ENCODE assay signal across 10 cellular contexts in genomic region chr3:15360786-15361493, GRCh38. TPM values are rescaled to one million over a fixed set of nuclear protein-coding genes. Genes with fewer than 3 reads are reported as not detected.
DNase-seq lines count a peak whose midpoint lies in the region; ATAC-seq lines count a peak whose summit lies in the region.
"Had no signal": no experiment of that assay in that cellular context is flagged by ENCODE, and none has a peak within 500 bp of the region (broad histone marks: within the 10 kb centered on the region; RNA-seq: fewer than 3 reads in every experiment).

No MANE protein-coding gene starts in this region.

- no peak for ATAC-seq in CD4-positive, CD25-positive, alpha-beta regulatory T cell (ENCODE audit: low read depth in 2 of 2)
- ATAC-seq in HG03064 (IDR thresholded peaks at IDR 0.05; ENCODE audit: low read depth, unreplicated experiment) = peak; percentile 1
- ATAC-seq in naive thymus-derived CD4-positive, alpha-beta T cell = no peak
- no peak for ATAC-seq in GM18873 (IDR thresholded peaks at IDR 0.05; ENCODE audit: low FRiP score, unreplicated experiment)

- no peaks in the 10 kb centered on the region for H3K27me3 ChIP-seq in CD4-positive, CD25-positive, alpha-beta regulatory T cell (ENCODE audit: control insufficient read depth, insufficient read depth, low read length)
- H3K27me3 ChIP-seq in naive thymus-derived CD4-positive, alpha-beta T cell (ENCODE audit: control insufficient read depth in 2 of 2, insufficient read depth in 2 of 2, low read length in 2 of 2) = no peaks in the 10 kb centered on the region
- H3K27me3 ChIP-seq: cardiac muscle cell had no signal

- H3K27me3 Mint-ChIP-seq in CD4-positive, CD25-positive, alpha-beta regulatory T cell = no peaks in the 10 kb centered on the region
- H3K27me3 Mint-ChIP-seq in activated naive CD8-positive, alpha-beta T cell treated with anti-CD3 and anti-CD28 coated beads for 36 hours = peaks cover 1% of the 10 kb centered on the region
- no peaks in the 10 kb centered on the region for H3K27me3 Mint-ChIP-seq in naive thymus-derived CD4-positive, alpha-beta T cell

- peaks cover 5% of the 10 kb centered on the region for H3K36me3 Mint-ChIP-seq in CD4-positive, CD25-positive, alpha-beta regulatory T cell
- no peaks in the 10 kb centered on the region for H3K36me3 Mint-ChIP-seq in activated naive CD8-positive, alpha-beta T cell treated with anti-CD3 and anti-CD28 coated beads for 36 hours
- H3K36me3 Mint-ChIP-seq in naive thymus-derived CD4-positive, alpha-beta T cell = peaks cover 0 to 12% (median 4%) of the 10 kb centered on the region in 5 donors
- H3K36me3 Mint-ChIP-seq: immature natural killer cell had no signal

- CTCF ChIA-PET in naive thymus-derived CD4-positive, alpha-beta T cell (lab: Charles Lee) = interaction anchor here (1.1 kb wide), 1 partner anchor 93 kb away, joined by 3 read pairs; no protein-coding TSS in a partner anchor

- no peaks in the 10 kb centered on the region for H3K9me3 ChIP-seq in CD4-positive, CD25-positive, alpha-beta regulatory T cell (ENCODE audit: control insufficient read depth in 2 of 2, low read length in 2 of 2)
- no peaks in the 10 kb centered on the region for H3K9me3 ChIP-seq in naive thymus-derived CD4-positive, alpha-beta T cell (ENCODE audit: control insufficient read depth in 2 of 3, low read length in 3 of 3)

- peak overlapping the region; percentile 58 for H3K4me3 ChIP-seq in CD4-positive, CD25-positive, alpha-beta regulatory T cell (ENCODE audit: low read depth, low read length)
- H3K4me3 ChIP-seq in naive thymus-derived CD4-positive, alpha-beta T cell (ENCODE audit: low read length) = no peak overlapping the region
- H3K4me3 ChIP-seq: cardiac muscle cell had no signal

- H3K27ac ChIP-seq in CD4-positive, CD25-positive, alpha-beta regulatory T cell (ENCODE audit: insufficient read depth, low read length, poor library complexity, severe bottlenecking) = peak overlapping the region; percentile 41
- no peak overlapping the region for H3K27ac ChIP-seq in naive thymus-derived CD4-positive, alpha-beta T cell (ENCODE audit: low read depth, low read length)
- H3K27ac ChIP-seq: cardiac muscle cell had no signal

- H3K4me3 Mint-ChIP-seq in CD4-positive, CD25-positive, alpha-beta regulatory T cell = peak overlapping the region in 3 of 4 donors; percentile 0 to 16 (median 2)
- H3K4me3 Mint-ChIP-seq in activated naive CD8-positive, alpha-beta T cell treated with anti-CD3 and anti-CD28 coated beads for 36 hours = peak overlapping the region; percentile 25
- peak overlapping the region in 7 of 10 donors; percentile 38 to 65 (median 55) for H3K4me3 Mint-ChIP-seq in naive thymus-derived CD4-positive, alpha-beta T cell
- H3K4me3 Mint-ChIP-seq: immature natural killer cell had no signal

- intact Hi-C loops in naive thymus-derived CD4-positive, alpha-beta T cell (cut with micrococcal nuclease) = loop anchor here in 1 of 2 donors (1.0 kb wide), 3 partner anchors 17 to 51 kb away; partner anchors contain the start of gene SH3BP5

- peaks cover 41% of the 10 kb centered on the region for H3K4me1 ChIP-seq in CD4-positive, CD25-positive, alpha-beta regulatory T cell (ENCODE audit: control insufficient read depth, insufficient read depth, low read length, poor library complexity, severe bottlenecking)
- H3K4me1 ChIP-seq in naive thymus-derived CD4-positive, alpha-beta T cell (ENCODE audit: control insufficient read depth in 2 of 2, insufficient read depth in 2 of 2, low read length in 2 of 2) = peaks cover 27 to 36% of the 10 kb centered on the region in 2 donors

- peak overlapping the region; percentile 26 to 91 (median 60) for H3K27ac Mint-ChIP-seq in CD4-positive, CD25-positive, alpha-beta regulatory T cell
- H3K27ac Mint-ChIP-seq in activated naive CD8-positive, alpha-beta T cell treated with anti-CD3 and anti-CD28 coated beads for 36 hours = peak overlapping the region; percentile 2
- H3K27ac Mint-ChIP-seq in naive thymus-derived CD4-positive, alpha-beta T cell = peak overlapping the region in 8 of 9 donors; percentile 1 to 70 (median 56)
- H3K27ac Mint-ChIP-seq: immature natural killer cell had no signal

- H3K36me3 ChIP-seq in CD4-positive, CD25-positive, alpha-beta regulatory T cell (ENCODE audit: control insufficient read depth, insufficient read depth, low read length) = no peaks in the 10 kb centered on the region
- H3K36me3 ChIP-seq in naive thymus-derived CD4-positive, alpha-beta T cell (ENCODE audit: control insufficient read depth in 2 of 3, insufficient read depth in 3 of 3, low read length in 3 of 3) = no peaks in the 10 kb centered on the region
- H3K36me3 ChIP-seq: cardiac muscle cell had no signal

- POLR2A ChIA-PET in naive thymus-derived CD4-positive, alpha-beta T cell (lab: Charles Lee) = interaction anchor here (0.6 to 1.2 kb wide), 6 partner anchors 9 to 94 kb away, joined by 3 to 5 read pairs (median 3); no protein-coding TSS in a partner anchor

- H3K4me1 Mint-ChIP-seq in CD4-positive, CD25-positive, alpha-beta regulatory T cell = peaks cover 33 to 61% (median 41%) of the 10 kb centered on the region in 4 donors
- H3K4me1 Mint-ChIP-seq in activated naive CD8-positive, alpha-beta T cell treated with anti-CD3 and anti-CD28 coated beads for 36 hours = peaks cover 36% of the 10 kb centered on the region
- peaks cover 32 to 65% (median 45%) of the 10 kb centered on the region in 7 donors for H3K4me1 Mint-ChIP-seq in naive thymus-derived CD4-positive, alpha-beta T cell

- DNase-seq in CD4-positive, CD25-positive, alpha-beta regulatory T cell = peak in 1 of 3 donors; percentile 44
- no peak for DNase-seq in activated naive CD8-positive, alpha-beta T cell treated with anti-CD3 and anti-CD28 coated beads for 36 hours
- no peak for DNase-seq in naive thymus-derived CD4-positive, alpha-beta T cell
- DNase-seq in NCI-H2029 treated with DMSO at 0.1 percent for 48 hours (lab: John Stamatoyannopoulos, UW) (no peak), amniotic stem cell (lab: John Stamatoyannopoulos, UW) (no peak), NCI-H1105 treated with DMSO at 0.1 percent for 48 hours (lab: John Stamatoyannopoulos, UW) (no peak)
- DNase-seq: immature natural killer cell had no signal

- H3K9me3 Mint-ChIP-seq in CD4-positive, CD25-positive, alpha-beta regulatory T cell = no peaks in the 10 kb centered on the region
- no peaks in the 10 kb centered on the region for H3K9me3 Mint-ChIP-seq in activated naive CD8-positive, alpha-beta T cell treated with anti-CD3 and anti-CD28 coated beads for 36 hours
- H3K9me3 Mint-ChIP-seq in naive thymus-derived CD4-positive, alpha-beta T cell = peaks cover 0 to 1% (median 0%) of the 10 kb centered on the region in 11 donors
- H3K9me3 Mint-ChIP-seq: immature natural killer cell had no signal

RNA-seq across cellular contexts. Expression of gene SH3BP5, which starts 28.6 kb away (rescaled TPM):
- total RNA-seq in CD4-positive, CD25-positive, alpha-beta regulatory T cell = 68.6 TPM
- polyA plus RNA-seq in CD4-positive, CD25-positive, alpha-beta regulatory T cell = 10 to 100 TPM; 24.7 to 40.1 (median 31.6) TPM
- total RNA-seq in activated naive CD8-positive, alpha-beta T cell treated with anti-CD3 and anti-CD28 coated beads for 36 hours = 1 to 10 TPM; 2.4 TPM
- total RNA-seq in naive thymus-derived CD4-positive, alpha-beta T cell = 10 to 100 TPM; 18.5 to 64.7 (median 39.5) TPM
- polyA plus RNA-seq in naive thymus-derived CD4-positive, alpha-beta T cell = 10 to 100 TPM; 38.2 to 49.6 TPM

Comparison
In these comparisons a context has a peak if more than half of its experiments do, and no peak if none do; other contexts are left out.
1. H3K27ac Mint-ChIP-seq: peak in every context shown above with its lines; median percentile 60 in CD4-positive, CD25-positive, alpha-beta regulatory T cell; 56 in naive thymus-derived CD4-positive, alpha-beta T cell; 2 in activated naive CD8-positive, alpha-beta T cell treated with anti-CD3 and anti-CD28 coated beads for 36 hours.
2. H3K4me3 Mint-ChIP-seq: peak in every context shown above with its lines; median percentile 55 in naive thymus-derived CD4-positive, alpha-beta T cell; 25 in activated naive CD8-positive, alpha-beta T cell treated with anti-CD3 and anti-CD28 coated beads for 36 hours; 2 in CD4-positive, CD25-positive, alpha-beta regulatory T cell.
3. RNA of gene SH3BP5, which starts 28.6 kb away (total RNA-seq): 68.6 TPM in CD4-positive, CD25-positive, alpha-beta regulatory T cell (single experiment) and 18.5 to 64.7 TPM in naive thymus-derived CD4-positive, alpha-beta T cell; 2.4 TPM in activated naive CD8-positive, alpha-beta T cell treated with anti-CD3 and anti-CD28 coated beads for 36 hours; every median in the first group is over 4 times any median in the second.